ENCODE assay signal across 7 cellular contexts in genomic region chr7:35036361-35037171, GRCh38. TPM values are rescaled to one million over a fixed set of nuclear protein-coding genes. Genes with fewer than 3 reads are reported as not detected.
DNase-seq lines count a peak whose midpoint lies in the region; ATAC-seq and TF ChIP-seq lines count a peak whose summit lies in the region.

No MANE protein-coding gene starts in this region.

- TF ChIP-seq CTCF in GM12875 (IDR thresholded peaks at IDR 0.05; ENCODE audit: borderline replicate concordance, insufficient read depth, low read depth, low read length): no peak
- no peak for TF ChIP-seq CTCF in epithelial cell of proximal tubule (conservative IDR thresholded peaks at IDR 0.05; ENCODE audit: low read depth, low read length)

- H3K4me1 ChIP-seq in mononuclear cell (ENCODE audit: insufficient read depth, low read length): peaks cover 23% of the 10 kb centered on the region

- no peaks in the 10 kb centered on the region for H3K27me3 ChIP-seq in mononuclear cell (ENCODE audit: insufficient read depth, low read length)

- no peaks in the 10 kb centered on the region for H3K9me3 ChIP-seq in mononuclear cell (ENCODE audit: low read depth, low read length)

- ATAC-seq in HG02938 (IDR thresholded peaks at IDR 0.05; ENCODE audit: unreplicated experiment): peak; percentile 1
- no peak for ATAC-seq in stimulated activated naive CD8-positive, alpha-beta T cell treated with anti-CD3 and anti-CD28 coated beads, Interleukin-15, Interleukin-2, amounts not matched to agents 100 U/mL and 50 U/mL, for 24 hours

- H3K4me3 ChIP-seq in GM12875 (ENCODE audit: low read depth, low read length) (peak overlapping the region; percentile 56), epithelial cell of proximal tubule (ENCODE audit: low read depth, low read length) (peak overlapping the region; percentile 87), mononuclear cell (ENCODE audit: low read length) (peak overlapping the region; percentile 62)

- DNase-seq in NCI-H748 treated with DMSO at 0.1 percent for 48 hours (lab: John Stamatoyannopoulos, UW): peak; percentile 33
- DNase-seq in activated T-cell treated with anti-CD3 and anti-CD28 coated beads for 1 hour (ENCODE audit: low read depth): peak; percentile 4
- DNase-seq in epithelial cell of proximal tubule (ENCODE audit: low read depth): no peak
- DNase-seq in stimulated activated naive CD8-positive, alpha-beta T cell treated with anti-CD3 and anti-CD28 coated beads, Interleukin-15, Interleukin-2, amounts not matched to agents 100 U/mL and 50 U/mL, for 24 hours: peak; percentile 50

RNA-seq across cellular contexts. Expression of gene DPY19L1, which starts 0.7 kb away (rescaled TPM):
- total RNA-seq in epithelial cell of proximal tubule: 28.0 and 33.6 TPM in 2 replicates
- 9.9 TPM for total RNA-seq in mononuclear cell
